In the genomic region with DNA sequence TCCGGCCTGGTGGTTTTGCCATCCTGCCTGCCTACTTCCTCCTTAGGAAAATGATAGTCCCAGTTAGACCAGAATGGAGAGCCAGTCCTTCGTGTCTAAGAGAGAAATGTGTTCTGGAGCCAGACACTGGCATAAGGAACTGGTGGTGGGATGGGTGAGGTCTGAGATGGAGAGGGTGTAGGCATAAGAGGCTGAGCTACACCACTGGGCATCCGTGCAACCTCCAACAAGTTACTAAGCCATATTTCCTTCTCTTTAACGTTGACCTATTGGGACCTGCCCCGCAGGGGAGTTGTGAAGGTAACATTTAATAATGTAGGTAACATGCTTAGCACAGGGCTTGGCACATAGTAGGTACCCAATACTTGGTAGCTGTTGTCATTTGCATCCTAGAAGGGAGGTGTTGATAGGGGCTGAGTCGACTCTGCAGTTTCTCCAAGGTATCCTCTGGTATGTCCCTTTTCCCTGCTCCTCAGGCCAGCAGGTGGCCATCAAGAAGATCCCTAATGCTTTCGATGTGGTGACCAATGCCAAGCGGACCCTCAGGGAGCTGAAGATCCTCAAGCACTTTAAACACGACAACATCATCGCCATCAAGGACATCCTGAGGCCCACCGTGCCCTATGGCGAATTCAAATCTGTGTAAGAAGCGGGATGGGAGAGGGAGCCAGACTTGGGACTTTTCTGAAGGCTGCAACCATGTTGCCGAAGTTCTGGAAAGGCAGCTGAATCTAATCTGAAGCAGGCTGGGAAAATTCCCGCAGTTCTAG, we compare ENCODE assay signal across 8 cellular contexts. TPM values are rescaled to one million over a fixed set of nuclear protein-coding genes. Genes with fewer than 3 reads are reported as not detected.
DNase-seq lines count a peak whose midpoint lies in the region; ATAC-seq and TF ChIP-seq lines count a peak whose summit lies in the region.

No MANE protein-coding gene starts in this region.

- H3K4me2 ChIP-seq in DOHH2 (ENCODE audit: low read length) = peak overlapping the region; percentile 84

- H3K36me3 ChIP-seq in DOHH2 (ENCODE audit: control insufficient read depth, low read length) = peaks cover 30% of the 10 kb centered on the region
- H3K36me3 ChIP-seq in SJCRH30 = peaks cover 43% of the 10 kb centered on the region
- H3K36me3 ChIP-seq in prostate gland = peaks cover 8 to 11% of the 10 kb centered on the region in 2 donors

- no peak for DNase-seq in SJCRH30
- no peak for DNase-seq in fibroblast of mammary gland (ENCODE audit: low read depth)
- no peak for DNase-seq in prostate gland (ENCODE audit: low spot score)
- DNase-seq in NCI-H2107 treated with DMSO at 0.1 percent for 48 hours (lab: John Stamatoyannopoulos, UW; ENCODE audit: unreplicated experiment) = no peak
- DNase-seq in foreskin keratinocyte = no peak
- DNase-seq in NCI-H2107 (lab: John Stamatoyannopoulos, UW) = no peak

- H4K20me1 ChIP-seq in DOHH2 (ENCODE audit: control insufficient read depth, insufficient read depth, low read depth, low read length) = no peaks in the 10 kb centered on the region

- peaks cover 14% of the 10 kb centered on the region for H3K79me2 ChIP-seq in DOHH2 (ENCODE audit: control insufficient read depth, low read length)

- no peak for ATAC-seq in foreskin keratinocyte
- no peak for ATAC-seq in GM21390 (IDR thresholded peaks at IDR 0.05; ENCODE audit: unreplicated experiment)

- intact Hi-C loops in prostate gland (cut with DNase I) = loop anchor here (5.0 kb wide), 2 partner anchors 68 to 268 kb away; a partner anchor contains a TSS

- H3K27ac ChIP-seq in DOHH2 (ENCODE audit: low read depth, low read length) (no peak overlapping the region), SJCRH30 (no peak overlapping the region), prostate gland (peak overlapping the region; percentile 90), foreskin keratinocyte (no peak overlapping the region)

- no peaks in the 10 kb centered on the region for H3K27me3 ChIP-seq in DOHH2 (ENCODE audit: control insufficient read depth, low read length)
- H3K27me3 ChIP-seq in SJCRH30 = no peaks in the 10 kb centered on the region
- no peaks in the 10 kb centered on the region for H3K27me3 ChIP-seq in prostate gland (replicated peaks; ENCODE audit: insufficient read depth)
- H3K27me3 ChIP-seq in foreskin keratinocyte = no peaks in the 10 kb centered on the region

- H3K9me2 ChIP-seq in DOHH2 (replicated peaks; ENCODE audit: control insufficient read depth, low read length) = no peaks in the 10 kb centered on the region

- no peak for TF ChIP-seq POLR2A in prostate gland (IDR thresholded peaks at IDR 0.05)

- WGBS in prostate gland = 68% methylated on average over 15 of the region's 15 CpGs

- TF ChIP-seq CTCF in DOHH2 (IDR thresholded peaks at IDR 0.05; ENCODE audit: low read depth, low read length, poor library complexity, severe bottlenecking) = no peak
- TF ChIP-seq CTCF in fibroblast of mammary gland (conservative IDR thresholded peaks at IDR 0.05; ENCODE audit: control insufficient read depth, insufficient read depth, low read depth, low read length) = no peak
- TF ChIP-seq CTCF in prostate gland (IDR thresholded peaks at IDR 0.05) = no peak
- no peak for TF ChIP-seq CTCF in foreskin keratinocyte (conservative IDR thresholded peaks at IDR 0.05)

- H3K4me3 ChIP-seq in DOHH2 (ENCODE audit: low read length) = peak overlapping the region; percentile 88
- H3K4me3 ChIP-seq in SJCRH30 = peak overlapping the region; percentile 63
- H3K4me3 ChIP-seq in fibroblast of mammary gland (ENCODE audit: control insufficient read depth, low read depth, low read length) = peak overlapping the region; percentile 70
- peak overlapping the region; percentile 64 to 68 for H3K4me3 ChIP-seq in prostate gland

- H3K9me3 ChIP-seq in DOHH2 (ENCODE audit: control insufficient read depth, insufficient read depth, low read length) (no peaks in the 10 kb centered on the region), SJCRH30 (replicated peaks) (no peaks in the 10 kb centered on the region), prostate gland (no peaks in the 10 kb centered on the region)

- H3K4me1 ChIP-seq in DOHH2 (ENCODE audit: control insufficient read depth, low read length) (peaks cover 9% of the 10 kb centered on the region), SJCRH30 (peaks cover 21% of the 10 kb centered on the region), prostate gland (replicated peaks) (peaks cover 12% of the 10 kb centered on the region), foreskin keratinocyte (no peaks in the 10 kb centered on the region)

- peaks cover 8% of the 10 kb centered on the region for H3F3A ChIP-seq in DOHH2 (ENCODE audit: control insufficient read depth, insufficient read depth)

RNA-seq across cellular contexts. Expression of a gene that starts 1.2 kb away (rescaled TPM):
- 38.3 and 43.1 TPM in 2 replicates for total RNA-seq in SJCRH30 (2014; rRNA removed; shearing (Covaris generic))
- 10 to 100 TPM; 22.3 to 43.1 TPM for total RNA-seq in prostate gland
- total RNA-seq in foreskin keratinocyte = 12.3 and 13.5 TPM in 2 replicates
- 11.8 TPM in 2 replicates for polyA plus RNA-seq in foreskin keratinocyte

RNA-seq across cellular contexts. Expression of a gene that starts 7.5 kb away (rescaled TPM):
- total RNA-seq in SJCRH30 (2014; rRNA removed; shearing (Covaris generic)) = 79.6 and 82.5 TPM in 2 replicates
- total RNA-seq in prostate gland = 100 to 1,000 TPM in 1 of 2 donors, 10 to 100 TPM in 1; 56.1 to 146 TPM
- not detected in 2 replicates for total RNA-seq in foreskin keratinocyte
- not detected in 2 replicates for polyA plus RNA-seq in foreskin keratinocyte

RNA-seq across cellular contexts. Expression of a gene that starts 17.0 kb away (rescaled TPM):
- 15.2 and 15.3 TPM in 2 replicates for total RNA-seq in SJCRH30 (2014; rRNA removed; shearing (Covaris generic))
- total RNA-seq in prostate gland (10 to 100 TPM; 15.7 to 28.8 TPM), foreskin keratinocyte (32.6 and 34.7 TPM in 2 replicates)
- polyA plus RNA-seq in foreskin keratinocyte = 46.6 and 52.2 TPM in 2 replicates

RNA-seq across cellular contexts. Expression of a gene that starts 31.5 kb away (rescaled TPM):
- total RNA-seq in SJCRH30 (2014; rRNA removed; shearing (Covaris generic)) = 1.2 and 2.4 TPM in 2 replicates
- total RNA-seq in prostate gland (1 to 10 TPM; 2.3 to 6.6 TPM), foreskin keratinocyte (0.07 and 0.14 TPM in 2 replicates)
- polyA plus RNA-seq in foreskin keratinocyte = 0.04 and 0.07 TPM in 2 replicates

Comparison
In these comparisons a context has a peak if more than half of its experiments do, and no peak if none do; other contexts are left out.
1. H3K27ac ChIP-seq: peak in prostate gland (2 of 2); none in DOHH2 (single experiment), SJCRH30 (single experiment) and foreskin keratinocyte (single experiment).
2. RNA of a gene that starts 7.5 kb away (total RNA-seq): 56.1 to 146 TPM in prostate gland and 79.6 to 82.5 TPM in SJCRH30; not detected in foreskin keratinocyte; every median in the first group is over 10 times any median in the second.
3. Peak in every context shown above with its lines, with median percentiles within 50 percentile points of each other: H3K4me3 ChIP-seq.